Comparison of ENCODE assay signal across 31 cellular contexts in the genomic region with DNA sequence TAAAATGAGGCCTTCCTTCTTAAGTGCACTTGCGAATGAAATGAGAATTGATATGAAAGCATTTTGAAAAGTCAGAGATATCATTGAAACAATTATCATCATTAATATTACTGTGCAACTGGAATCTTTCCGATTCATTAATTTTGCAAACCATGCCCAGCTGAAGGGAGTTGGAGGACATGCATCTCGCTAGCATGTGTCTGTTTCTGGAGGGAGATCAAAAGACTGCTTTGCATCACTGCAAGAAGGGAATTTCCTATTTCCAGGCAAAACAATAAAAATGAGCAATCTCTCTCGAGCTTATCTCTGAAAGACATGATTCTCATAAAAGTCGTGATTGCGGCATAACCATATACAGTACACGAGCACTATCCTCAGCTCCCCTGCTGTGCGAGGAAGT.
"Had no signal": no experiment of that assay in that cellular context is flagged by ENCODE, and none has a peak within 500 bp of the region (broad histone marks: within the 10 kb centered on the region; RNA-seq: fewer than 3 reads in every experiment).

No MANE protein-coding gene starts in this region.

- H3K4me1 Mint-ChIP-seq: immature natural killer cell; naive thymus-derived CD8-positive, alpha-beta T cell; neural crest cell; stimulated activated naive B cell treated with anti-CD40 and anti-IgM and Interleukin-4, amounts not matched to agents 10 μg/mL and 1 μg/mL and 100 μg/mL, for 72 hours had no signal

- H3K27ac ChIP-seq: left lung, lower lobe of right lung, pancreas, prostate gland, skin epidermis, stomach, testis, thyroid gland, transverse colon, upper lobe of left lung had no signal

- H3K27me3 ChIP-seq: left lung, pancreas, stomach, testis, thyroid gland, transverse colon, upper lobe of left lung had no signal

- ATAC-seq: left cardiac atrium; lower lobe of right lung; naive thymus-derived CD8-positive, alpha-beta T cell; pancreas; right cardiac atrium; sciatic nerve; stimulated activated naive B cell treated with anti-CD40 and anti-IgM and Interleukin-4, amounts not matched to agents 10 μg/mL and 1 μg/mL and 100 μg/mL, for 72 hours; stimulated activated naive CD8-positive, alpha-beta T cell treated with anti-CD3 and anti-CD28 coated beads, Interleukin-15, Interleukin-2, amounts not matched to agents 100 U/mL and 50 U/mL, for 24 hours had no signal

- H3K27me3 Mint-ChIP-seq: stimulated activated naive B cell treated with anti-CD40 and anti-IgM and Interleukin-4, amounts not matched to agents 10 μg/mL and 1 μg/mL and 100 μg/mL, for 72 hours had no signal

- H3K27ac Mint-ChIP-seq: immature natural killer cell; naive thymus-derived CD8-positive, alpha-beta T cell; nephron; stimulated activated naive B cell treated with anti-CD40 and anti-IgM and Interleukin-4, amounts not matched to agents 10 μg/mL and 1 μg/mL and 100 μg/mL, for 72 hours had no signal

- H3K4me3 ChIP-seq: left lung, lower lobe of right lung, pancreas, prostate gland, skin epidermis, stomach, testis, thyroid gland, transverse colon, upper lobe of left lung had no signal

- DNase-seq: hippocampal formation; immature natural killer cell; kidney glomerular epithelial cell; left cardiac atrium; left lung; lower lobe of right lung; mammary epithelial cell; mesenchymal stem cell; naive thymus-derived CD8-positive, alpha-beta T cell; nucleus accumbens; pancreas; posterior cingulate gyrus; retina; right cardiac atrium; stimulated activated CD4-positive, alpha-beta T cell treated with anti-CD3 and anti-CD28 coated beads, Interleukin-12 subunit alpha, Interleukin-12 subunit beta, amount 100 ng/mL, for 4 hours; stimulated activated CD4-positive, alpha-beta T cell treated with anti-CD3 and anti-CD28 coated beads, Interleukin-15, amount 100 ng/mL, for 24 hours; stimulated activated CD4-positive, alpha-beta T cell treated with anti-CD3 and anti-CD28 coated beads, Interleukin-2, amount 100 ng/mL, for 24 hours; stimulated activated CD4-positive, alpha-beta T cell treated with anti-CD3 and anti-CD28 coated beads, Interleukin-4, amount 100 ng/mL, for 1 hour; stimulated activated naive B cell treated with anti-CD40 and anti-IgM and Interleukin-4, amounts not matched to agents 10 μg/mL and 1 μg/mL and 100 μg/mL, for 72 hours; stimulated activated naive CD8-positive, alpha-beta T cell treated with anti-CD3 and anti-CD28 coated beads, Interleukin-15, Interleukin-2, amounts not matched to agents 100 U/mL and 50 U/mL, for 24 hours; stomach; testis; thyroid gland; transverse colon; upper lobe of left lung had no signal

- H3K4me3 Mint-ChIP-seq: immature natural killer cell; naive thymus-derived CD8-positive, alpha-beta T cell; nephron; neural crest cell; stimulated activated naive B cell treated with anti-CD40 and anti-IgM and Interleukin-4, amounts not matched to agents 10 μg/mL and 1 μg/mL and 100 μg/mL, for 72 hours had no signal

- H3K9me3 ChIP-seq: left lung, lower lobe of right lung, pancreas, prostate gland, testis, thyroid gland, transverse colon, upper lobe of left lung had no signal

- H3K36me3 Mint-ChIP-seq: immature natural killer cell; naive thymus-derived CD8-positive, alpha-beta T cell; stimulated activated naive B cell treated with anti-CD40 and anti-IgM and Interleukin-4, amounts not matched to agents 10 μg/mL and 1 μg/mL and 100 μg/mL, for 72 hours had no signal

- H3K4me1 ChIP-seq: left lung, lower lobe of right lung, pancreas, prostate gland, testis, thyroid gland, transverse colon, upper lobe of left lung had no signal

- FAIRE-seq: islet of Langerhans, pancreas had no signal

- H3K36me3 ChIP-seq: left lung, lower lobe of right lung, pancreas, prostate gland, stomach, thyroid gland, transverse colon, upper lobe of left lung had no signal
